18 cellular contexts compared by ENCODE assay signal in genomic region chr2:80020061-80020460, GRCh38.
"Had no signal": no experiment of that assay in that cellular context is flagged by ENCODE, and none has a peak within 500 bp of the region (broad histone marks: within the 10 kb centered on the region; RNA-seq: fewer than 3 reads in every experiment).

No MANE protein-coding gene starts in this region.

- H3K79me2 ChIP-seq: hepatocyte had no signal

- H3K4me1 ChIP-seq: pancreas, suprapubic skin, upper lobe of left lung had no signal

- H3K4me2 ChIP-seq: hepatocyte had no signal

- H3K4me1 Mint-ChIP-seq: activated naive CD8-positive, alpha-beta T cell treated with anti-CD3 and anti-CD28 coated beads for 36 hours had no signal

- DNase-seq: activated CD4-positive, alpha-beta T cell treated with anti-CD3 and anti-CD28 coated beads for 4 hours; activated CD8-positive, alpha-beta memory T cell treated with anti-CD3 and anti-CD28 coated beads, Interleukin-2, amount 50 U/mL, for 4 hours; activated CD8-positive, alpha-beta T cell treated with anti-CD3 and anti-CD28 coated beads for 36 hours; activated gamma-delta T cell treated with Interleukin-2 at 50 U/mL for 16 hours; activated naive CD8-positive, alpha-beta T cell treated with anti-CD3 and anti-CD28 coated beads for 36 hours; activated T-cell treated with anti-CD3 and anti-CD28 coated beads, Interleukin-2, amount 50 U/mL, for 72 hours; cerebellar nuclear complex; dermis blood vessel endothelial cell; erythroblast; kidney glomerular epithelial cell; pancreas; stimulated activated CD4-positive, alpha-beta T cell treated with anti-CD3 and anti-CD28 coated beads, Interleukin-4, amount 100 ng/mL, for 1 hour; stimulated activated CD8-positive, alpha-beta memory T cell treated with anti-CD3 and anti-CD28 coated beads, Interleukin-4, amount 100 ng/mL, for 48 hours; stimulated activated naive CD8-positive, alpha-beta T cell treated with anti-CD3 and anti-CD28 coated beads, Interleukin-15, Interleukin-2, amounts not matched to agents 100 U/mL and 50 U/mL, for 24 hours; upper lobe of left lung had no signal

- H2AFZ ChIP-seq: hepatocyte had no signal

- H3K27ac Mint-ChIP-seq: activated CD8-positive, alpha-beta T cell treated with anti-CD3 and anti-CD28 coated beads for 36 hours; activated naive CD8-positive, alpha-beta T cell treated with anti-CD3 and anti-CD28 coated beads for 36 hours; activated T-cell treated with anti-CD3 and anti-CD28 coated beads, Interleukin-2, amount 50 U/mL, for 72 hours had no signal

- H3K4me3 Mint-ChIP-seq: activated CD8-positive, alpha-beta T cell treated with anti-CD3 and anti-CD28 coated beads for 36 hours; activated naive CD8-positive, alpha-beta T cell treated with anti-CD3 and anti-CD28 coated beads for 36 hours; activated T-cell treated with anti-CD3 and anti-CD28 coated beads, Interleukin-2, amount 50 U/mL, for 72 hours; neural crest cell had no signal

- H3K27me3 Mint-ChIP-seq: activated CD8-positive, alpha-beta T cell treated with anti-CD3 and anti-CD28 coated beads for 36 hours; activated naive CD8-positive, alpha-beta T cell treated with anti-CD3 and anti-CD28 coated beads for 36 hours had no signal

- H3K9me3 ChIP-seq: pancreas, suprapubic skin, upper lobe of left lung had no signal

- H3K4me3 ChIP-seq: hepatocyte, pancreas, suprapubic skin, upper lobe of left lung had no signal

- H3K27me3 ChIP-seq: hepatocyte, pancreas, suprapubic skin, upper lobe of left lung had no signal

- H3K36me3 Mint-ChIP-seq: activated naive CD8-positive, alpha-beta T cell treated with anti-CD3 and anti-CD28 coated beads for 36 hours had no signal

- H3K27ac ChIP-seq: hepatocyte, pancreas, suprapubic skin, upper lobe of left lung had no signal

- H3K9me3 Mint-ChIP-seq: activated CD8-positive, alpha-beta T cell treated with anti-CD3 and anti-CD28 coated beads for 36 hours; activated naive CD8-positive, alpha-beta T cell treated with anti-CD3 and anti-CD28 coated beads for 36 hours had no signal

- H3K36me3 ChIP-seq: pancreas, suprapubic skin, upper lobe of left lung had no signal
